8 cellular contexts compared by ENCODE assay signal in the genomic region with DNA sequence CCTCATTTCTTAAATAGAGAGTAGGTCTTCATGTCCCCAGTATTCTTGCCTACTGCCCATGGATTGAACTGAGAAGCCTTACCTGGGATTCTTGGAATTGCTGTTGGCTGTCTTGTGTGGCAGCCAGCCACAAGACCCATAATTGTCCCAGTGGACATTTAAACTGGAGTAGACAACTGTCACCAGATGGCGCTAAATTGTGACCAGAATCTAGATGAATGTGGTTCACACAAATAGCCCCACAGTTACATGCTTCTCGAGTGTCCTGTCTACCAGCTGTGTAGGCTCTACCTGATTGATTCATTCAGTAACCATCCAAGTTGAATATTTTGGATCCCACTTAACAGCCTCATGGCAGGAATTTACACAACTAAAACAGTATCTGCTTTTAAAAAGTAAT.
DNase-seq lines count a peak whose midpoint lies in the region; ATAC-seq, FAIRE-seq and TF ChIP-seq lines count a peak whose summit lies in the region.

No MANE protein-coding gene starts in this region.

- no peak overlapping the region for H3K4me3 ChIP-seq in Caco-2 (ENCODE audit: low read depth, low read length)
- H3K4me3 ChIP-seq in IMR-90 (ENCODE audit: insufficient read depth, low read depth, low read length): no peak overlapping the region
- no peak overlapping the region for H3K4me3 ChIP-seq in smooth muscle cell

- CTCF ChIA-PET in Caco-2 (lab: Charles Lee): interaction anchor here (0.7 to 1.2 kb wide), 5 partner anchors 13 to 60 kb away, joined by 3 read pairs; no protein-coding TSS in a partner anchor
- CTCF ChIA-PET in IMR-90 (lab: Yijun Ruan, JAX): interaction anchor here (0.7 to 1.7 kb wide), 5 partner anchors 8 to 70 kb away, joined by 3 to 5 read pairs (median 3); no protein-coding TSS in a partner anchor

- peak; percentile 67 to 70 for DNase-seq in Caco-2
- peak; percentile 14 for DNase-seq in GM19238 (ENCODE audit: insufficient read length, low spot score)
- peak; percentile 62 for DNase-seq in IMR-90
- DNase-seq in RCC 7860 (ENCODE audit: low spot score): peak; percentile 29
- DNase-seq in fibroblast of gingiva (ENCODE audit: low read depth): peak; percentile 45
- no peak for DNase-seq in smooth muscle cell (lab: John Stamatoyannopoulos, UW; ENCODE audit: unreplicated experiment)

- H3K27me3 ChIP-seq in Caco-2 (replicated peaks; ENCODE audit: control insufficient read depth, insufficient read depth, low read length): no peaks in the 10 kb centered on the region
- H3K27me3 ChIP-seq in IMR-90 (ENCODE audit: control insufficient read depth, insufficient read depth, low read length): no peaks in the 10 kb centered on the region
- H3K27me3 ChIP-seq in smooth muscle cell (ENCODE audit: low read depth): no peaks in the 10 kb centered on the region

- no peak overlapping the region for H4K91ac ChIP-seq in IMR-90 (ENCODE audit: insufficient read depth, low read depth, low read length)

- H3K27ac ChIP-seq in IMR-90 (ENCODE audit: insufficient read depth, low read length): no peak overlapping the region
- peak overlapping the region; percentile 61 for H3K27ac ChIP-seq in smooth muscle cell (ENCODE audit: low read depth)

- H3K9me3 ChIP-seq in Caco-2 (no peaks in the 10 kb centered on the region), IMR-90 (ENCODE audit: control insufficient read depth, insufficient read depth, low read length) (no peaks in the 10 kb centered on the region), smooth muscle cell (replicated peaks; ENCODE audit: low read depth) (no peaks in the 10 kb centered on the region)

- intact Hi-C loops in Caco-2 (cut with micrococcal nuclease; ENCODE audit: unreplicated experiment) (loop anchor here (1.0 to 2.0 kb wide), 3 partner anchors 8 to 252 kb away; no protein-coding TSS in a partner anchor), IMR-90 (cut with micrococcal nuclease) (loop anchor here (2.0 kb wide), 1 partner anchor 60 kb away; no protein-coding TSS in a partner anchor)

- POLR2A ChIA-PET in Caco-2 (lab: Charles Lee) (no interaction called here), IMR-90 (lab: Charles Lee; ENCODE audit: unreplicated experiment) (no interaction called here)

- peak overlapping the region; percentile 72 for H3K27ac Mint-ChIP-seq in Caco-2 (ENCODE audit: unreplicated experiment)

- ATAC-seq in IMR-90 (ENCODE audit: low read depth) (0 out of 2 replicates have a peak, but pooled peaks have one; percentile 13), GM21423 (IDR thresholded peaks at IDR 0.05; ENCODE audit: unreplicated experiment) (no peak), GM18505 (IDR thresholded peaks at IDR 0.05; ENCODE audit: unreplicated experiment) (no peak)

- H3K23ac ChIP-seq in IMR-90 (ENCODE audit: low read depth, low read length): no peak overlapping the region

- H3K9me1 ChIP-seq in IMR-90 (ENCODE audit: insufficient read depth, low read length): peaks cover 33% of the 10 kb centered on the region

- no peak overlapping the region for H3K14ac ChIP-seq in IMR-90 (replicated peaks; ENCODE audit: low read depth, low read length)

- no peak overlapping the region for H2BK20ac ChIP-seq in IMR-90 (ENCODE audit: low read depth, low read length)

- H3K4ac ChIP-seq in IMR-90 (ENCODE audit: low read depth, low read length): no peak overlapping the region

- H3F3A ChIP-seq in smooth muscle cell (ENCODE audit: low read depth): peaks cover 12% of the 10 kb centered on the region

- 80% methylated on average over 1 of the region's 2 CpGs; no CpG with 5 or more reads in 1 of the 2 experiments for WGBS in IMR-90 (ENCODE audit: extremely low coverage in 2 of 2, insufficient read length in 1 of 2), 2 experiments
- WGBS in smooth muscle cell (ENCODE audit: low lambda C conversion rate): 19% methylated on average over 2 of the region's 2 CpGs

- no peak overlapping the region for H3K18ac ChIP-seq in IMR-90 (ENCODE audit: low read depth, low read length)

- no peak overlapping the region for H4K5ac ChIP-seq in IMR-90 (ENCODE audit: low read depth, low read length)

- H2AFZ ChIP-seq in IMR-90 (replicated peaks; ENCODE audit: low read length, poor library complexity): no peak overlapping the region
- H2AFZ ChIP-seq in smooth muscle cell (ENCODE audit: low read depth): no peak overlapping the region

- BruUV-seq in Caco-2 (replicated peaks; lab: Mats Ljungman, UMichigan): no TSS peak
- BruUV-seq in IMR-90 (replicated peaks; lab: Mats Ljungman, UMichigan): no TSS peak

- H3K79me1 ChIP-seq in IMR-90 (ENCODE audit: low read depth in 1 of 2, low read length in 2 of 2): peaks cover 19 to 76% of the 10 kb centered on the region in 2 experiments

- H2BK15ac ChIP-seq in IMR-90 (ENCODE audit: low read depth, low read length): no peak overlapping the region

- peaks cover 92% of the 10 kb centered on the region for H4K20me1 ChIP-seq in IMR-90 (ENCODE audit: insufficient read depth, low read length)
- peaks cover 100% of the 10 kb centered on the region for H4K20me1 ChIP-seq in smooth muscle cell (ENCODE audit: low read depth)

- H3K56ac ChIP-seq in IMR-90 (ENCODE audit: extremely low read depth, insufficient read depth, low read length): no peak overlapping the region

- dilution Hi-C loops in IMR-90 (cut with HindIII; ENCODE audit: low sequenced_read_pairs, unreplicated experiment): no loop called here

- H3K9me3 Mint-ChIP-seq in Caco-2 (ENCODE audit: unreplicated experiment): peaks cover 10% of the 10 kb centered on the region

- no peak overlapping the region for H3K9ac ChIP-seq in IMR-90 (ENCODE audit: low read depth, low read length)
- H3K9ac ChIP-seq in smooth muscle cell (ENCODE audit: low read depth): no peak overlapping the region

- H3K4me2 ChIP-seq in IMR-90 (ENCODE audit: low read depth, low read length) (peak overlapping the region; percentile 8; the same call in 1 of the 2 replicates), smooth muscle cell (peak overlapping the region; percentile 46)

- in situ Hi-C loops in IMR-90 (cut with MboI; ENCODE audit: low sequenced_read_pairs): no loop called here

- H3K79me2 ChIP-seq in smooth muscle cell (ENCODE audit: low read depth): peaks cover 100% of the 10 kb centered on the region

- peak overlapping the region; percentile 40 for H2BK5ac ChIP-seq in IMR-90 (ENCODE audit: low read depth, low read length, poor library complexity, severe bottlenecking)

- H3K4me1 Mint-ChIP-seq in Caco-2 (ENCODE audit: low read depth, unreplicated experiment): peaks cover 56% of the 10 kb centered on the region

- H3K4me1 ChIP-seq in Caco-2 (peaks cover 50% of the 10 kb centered on the region), IMR-90 (ENCODE audit: control insufficient read depth, insufficient read depth, low read length) (peaks cover 25% of the 10 kb centered on the region), smooth muscle cell (ENCODE audit: low read depth) (peaks cover 54% of the 10 kb centered on the region)

- no peak overlapping the region for H2BK120ac ChIP-seq in IMR-90 (ENCODE audit: low read depth, low read length)

- TF ChIP-seq CTCF in Caco-2 (IDR thresholded peaks at IDR 0.05; ENCODE audit: insufficient read depth in 1 of 2, low read depth in 1 of 2, low read length in 1 of 2, severe bottlenecking in 1 of 2, unreplicated experiment in 1 of 2): peak; percentile 43 to 56
- TF ChIP-seq CTCF in IMR-90 (conservative IDR thresholded peaks at IDR 0.05; ENCODE audit: low read depth, low read length): peak; percentile 36
- peak; percentile 44 for TF ChIP-seq CTCF in smooth muscle cell (IDR thresholded peaks at IDR 0.05; ENCODE audit: borderline replicate concordance, insufficient read depth, poor library complexity, severe bottlenecking)

- no peaks in the 10 kb centered on the region; the same call in 1 of the 2 replicates for H3K36me3 ChIP-seq in Caco-2 (ENCODE audit: control insufficient read depth, insufficient read depth, low read length)
- no peaks in the 10 kb centered on the region for H3K36me3 ChIP-seq in IMR-90 (ENCODE audit: control insufficient read depth, insufficient read depth, low read length)
- H3K36me3 ChIP-seq in smooth muscle cell (ENCODE audit: low read depth): no peaks in the 10 kb centered on the region

- no peak for TF ChIP-seq POLR2A in IMR-90 (IDR thresholded peaks at IDR 0.05; ENCODE audit: low read depth, low read length)
- no peak for TF ChIP-seq POLR2A in GM18505 (IDR thresholded peaks at IDR 0.05; ENCODE audit: borderline replicate concordance, extremely low read depth, insufficient read depth, insufficient read length)

- no peak overlapping the region for H4K8ac ChIP-seq in IMR-90 (ENCODE audit: low read depth in 2 of 2, low read length in 2 of 2)

- no peak for FAIRE-seq in RCC 7860 (lab: Jason Lieb, UNC)

- H3K4me3 Mint-ChIP-seq in Caco-2 (ENCODE audit: unreplicated experiment): no peak overlapping the region

- no peak overlapping the region for H2AK5ac ChIP-seq in IMR-90 (ENCODE audit: low read depth, low read length)

- no peaks in the 10 kb centered on the region for H3K27me3 Mint-ChIP-seq in Caco-2 (ENCODE audit: insufficient read depth, unreplicated experiment)

- H2AK9ac ChIP-seq in IMR-90 (replicated peaks; ENCODE audit: low read depth, low read length, poor library complexity): no peak overlapping the region

- peak; percentile 39 for TF ChIP-seq RAD21 in IMR-90 (IDR thresholded peaks at IDR 0.05; ENCODE audit: low read length)

- peaks cover 22% of the 10 kb centered on the region for H3K36me3 Mint-ChIP-seq in Caco-2 (ENCODE audit: insufficient read depth, unreplicated experiment)

TF ChIP-seq in IMR-90, 13 proteins besides CTCF, POLR2A, EP300 and RAD21:
- TF ChIP-seq CEBPB (IDR thresholded peaks at IDR 0.05; ENCODE audit: low read depth, low read length) (no peak), SMC3 (IDR thresholded peaks at IDR 0.05; ENCODE audit: low read depth, low read length) (peak; percentile 51)
